37 cellular contexts compared by ENCODE assay signal in the genomic region with DNA sequence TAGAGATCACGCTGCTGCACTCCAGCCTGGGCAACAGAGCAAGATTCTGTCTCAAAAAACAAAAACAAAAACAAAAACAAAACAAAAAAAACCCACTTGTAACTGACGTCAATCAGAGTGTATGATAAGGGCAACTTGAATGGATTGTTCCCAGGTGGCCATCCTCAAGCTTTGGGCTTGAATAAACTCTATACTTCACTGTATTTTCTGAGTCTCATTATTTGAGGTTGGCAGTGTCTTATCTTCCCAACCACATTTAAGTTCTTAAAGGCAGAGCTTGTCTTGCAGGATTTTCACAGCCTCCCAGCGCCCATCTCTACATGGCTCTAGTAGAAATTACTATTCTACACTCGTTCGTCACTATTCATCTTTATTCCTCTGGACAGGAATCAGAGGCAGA. TPM values are rescaled to one million over a fixed set of nuclear protein-coding genes. Genes with fewer than 3 reads are reported as not detected.
"Had no signal": no experiment of that assay in that cellular context is flagged by ENCODE, and none has a peak within 500 bp of the region (broad histone marks: within the 10 kb centered on the region; RNA-seq: fewer than 3 reads in every experiment).

No MANE protein-coding gene starts in this region.

- H3K4me3 ChIP-seq: ascending aorta, breast epithelium, cardiac muscle cell, colonic mucosa, dorsolateral prefrontal cortex, esophagus squamous epithelium, gastroesophageal sphincter, heart right ventricle, hepatocyte had no signal

- DNase-seq: activated CD4-positive, alpha-beta memory T cell treated with anti-CD3 and anti-CD28 coated beads for 36 hours; activated CD4-positive, alpha-beta T cell treated with anti-CD3 and anti-CD28 coated beads for 36 hours; activated CD4-positive, alpha-beta T cell treated with anti-CD3 and anti-CD28 coated beads, Interleukin-2, amount 10 ng/mL, durations not matched to agents 24 days and 14 days; activated CD4-positive, CD25-positive, alpha-beta regulatory T cell; activated CD4-positive, CD25-positive, alpha-beta regulatory T cell treated with anti-CD3 and anti-CD28 coated beads, Interleukin-2, amount 50 U/mL, for 72 hours; activated CD8-positive, alpha-beta memory T cell treated with anti-CD3 and anti-CD28 coated beads, Interleukin-2, amount 10 ng/mL, durations not matched to agents 7 days and 5 days; activated CD8-positive, alpha-beta memory T cell treated with anti-CD3 and anti-CD28 coated beads, Interleukin-2, amount 50 U/mL, for 4 hours; activated CD8-positive, alpha-beta T cell treated with anti-CD3 and anti-CD28 coated beads, Interleukin-2, amount 10 ng/mL, durations not matched to agents 7 days and 5 days; activated gamma-delta T cell; activated naive CD4-positive, alpha-beta T cell; activated naive CD4-positive, alpha-beta T cell treated with anti-CD3 and anti-CD28 coated beads, Interleukin-2, amount 10 ng/mL, durations not matched to agents 7 days and 5 days; activated naive CD8-positive, alpha-beta T cell treated with anti-CD3 and anti-CD28 coated beads, Interleukin-2, amount 10 ng/mL, durations not matched to agents 7 days and 5 days; activated T-cell treated with anti-CD3 and anti-CD28 coated beads, Interleukin-2, amount 50 U/mL, for 1 hour; activated T-cell treated with anti-CD3 and anti-CD28 coated beads, Interleukin-2, amount 50 U/mL, for 72 hours; central memory CD4-positive, alpha-beta T cell; cerebellar nuclear complex; colonic mucosa; dorsolateral prefrontal cortex; effector memory CD4-positive, alpha-beta T cell; endodermal cell; esophagus squamous epithelium; foreskin melanocyte; heart right ventricle; T-helper 1 cell; T-helper 17 cell; T1000 had no signal

- H3K27ac ChIP-seq: ascending aorta, breast epithelium, cardiac muscle cell, colonic mucosa, dorsolateral prefrontal cortex, esophagus squamous epithelium, gastroesophageal sphincter, heart right ventricle, hepatocyte had no signal

- H3K9me3 ChIP-seq: ascending aorta, breast epithelium, colonic mucosa, esophagus squamous epithelium, gastroesophageal sphincter, heart right ventricle had no signal

- H3K36me3 ChIP-seq: ascending aorta, breast epithelium, cardiac muscle cell, colonic mucosa, esophagus squamous epithelium, gastroesophageal sphincter, heart right ventricle had no signal

- H3K4me1 ChIP-seq: ascending aorta, breast epithelium had no signal

- H2AFZ ChIP-seq: hepatocyte had no signal

- H3K27me3 ChIP-seq: ascending aorta, hepatocyte had no signal

- H3K79me2 ChIP-seq: hepatocyte had no signal

- H3K4me2 ChIP-seq: hepatocyte had no signal

- ATAC-seq: activated CD4-positive, alpha-beta T cell treated with anti-CD3 and anti-CD28 coated beads for 36 hours; activated CD8-positive, alpha-beta memory T cell treated with anti-CD3 and anti-CD28 coated beads, Interleukin-2, amount 10 ng/mL, durations not matched to agents 7 days and 5 days; activated CD8-positive, alpha-beta T cell treated with anti-CD3 and anti-CD28 coated beads, Interleukin-2, amount 10 ng/mL, durations not matched to agents 7 days and 5 days; activated naive CD4-positive, alpha-beta T cell treated with anti-CD3 and anti-CD28 coated beads, Interleukin-2, amount 50 U/mL, for 72 hours; activated T-cell treated with anti-CD3 and anti-CD28 coated beads, Interleukin-2, amount 50 U/mL, for 72 hours; gastroesophageal sphincter; heart right ventricle; T-helper 17 cell had no signal

RNA-seq across cellular contexts. Expression of gene NKX1-2, which starts 26.0 kb away (rescaled TPM):
- total RNA-seq: activated CD4-positive, alpha-beta memory T cell treated with anti-CD3 and anti-CD28 coated beads for 36 hours; activated CD4-positive, alpha-beta T cell treated with anti-CD3 and anti-CD28 coated beads for 36 hours; activated CD4-positive, alpha-beta T cell treated with anti-CD3 and anti-CD28 coated beads, Interleukin-2, amount 10 ng/mL, durations not matched to agents 24 days and 14 days; activated CD8-positive, alpha-beta memory T cell treated with anti-CD3 and anti-CD28 coated beads for 36 hours; activated CD8-positive, alpha-beta memory T cell treated with anti-CD3 and anti-CD28 coated beads, Interleukin-2, amount 10 ng/mL, durations not matched to agents 7 days and 5 days; activated CD8-positive, alpha-beta T cell treated with anti-CD3 and anti-CD28 coated beads, Interleukin-2, amount 10 ng/mL, durations not matched to agents 7 days and 5 days; activated naive CD4-positive, alpha-beta T cell treated with anti-CD3 and anti-CD28 coated beads, Interleukin-2, amount 50 U/mL, for 72 hours; activated naive CD8-positive, alpha-beta T cell treated with anti-CD3 and anti-CD28 coated beads, Interleukin-2, amount 10 ng/mL, durations not matched to agents 7 days and 5 days; activated T-cell treated with anti-CD3 and anti-CD28 coated beads, Interleukin-2, amount 50 U/mL, for 72 hours; ascending aorta; epithelial cell of proximal tubule; fibroblast of lung; fibroblast of villous mesenchyme; glomerular endothelial cell; heart right ventricle; T-helper 17 cell had no signal
- polyA plus RNA-seq: cardiac muscle cell, fibroblast of lung, heart right ventricle had no signal
